8 cellular contexts compared by ENCODE assay signal in the genomic region with DNA sequence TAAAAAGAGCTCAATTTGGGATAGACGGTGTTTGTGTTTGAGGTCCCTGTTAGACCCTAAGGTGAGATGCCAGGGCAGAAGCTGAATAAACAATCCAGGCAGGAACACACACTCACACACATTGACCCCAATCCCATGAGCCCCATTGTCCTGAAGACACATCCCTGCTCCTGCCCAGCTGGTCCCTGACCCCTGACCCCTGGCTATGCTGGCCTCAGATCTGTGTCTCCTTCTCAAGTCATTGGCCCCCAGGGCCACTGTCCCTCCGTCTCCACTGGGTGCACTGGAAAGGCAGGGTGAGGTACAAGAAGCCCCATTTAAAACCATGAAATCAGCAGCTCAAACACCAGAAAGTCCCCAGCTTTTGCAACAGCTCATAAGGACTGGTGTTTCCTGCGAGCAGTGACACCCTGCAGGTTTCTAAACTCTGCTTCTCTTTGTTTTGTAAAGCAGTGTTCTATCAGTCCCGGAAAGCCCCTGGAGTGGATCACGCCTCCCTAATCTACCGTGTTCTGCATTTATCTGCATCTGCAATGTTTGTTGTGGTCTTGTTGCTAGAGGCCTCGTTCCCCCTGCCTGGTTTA. TPM values are rescaled to one million over a fixed set of nuclear protein-coding genes. Genes with fewer than 3 reads are reported as not detected.
DNase-seq lines count a peak whose midpoint lies in the region; ATAC-seq, FAIRE-seq and TF ChIP-seq lines count a peak whose summit lies in the region.

No MANE protein-coding gene starts in this region.

- H3K79me2 ChIP-seq in DOHH2 (ENCODE audit: control insufficient read depth, low read length) (no peaks in the 10 kb centered on the region), smooth muscle cell (ENCODE audit: low read depth) (no peaks in the 10 kb centered on the region)

- H4K20me1 ChIP-seq in DOHH2 (ENCODE audit: control insufficient read depth, insufficient read depth, low read depth, low read length) (no peaks in the 10 kb centered on the region), smooth muscle cell (ENCODE audit: low read depth) (no peaks in the 10 kb centered on the region)

- no peaks in the 10 kb centered on the region for H3K9me2 ChIP-seq in DOHH2 (replicated peaks; ENCODE audit: control insufficient read depth, low read length)

- WGBS in smooth muscle cell (ENCODE audit: low lambda C conversion rate): 41% methylated on average over 7 of the region's 7 CpGs
- 26 to 32% (median 31%) methylated on average over 7 of the region's 7 CpGs for WGBS in small intestine, 3 donors

- H3K4me2 ChIP-seq in DOHH2 (ENCODE audit: low read length) (peak overlapping the region; percentile 73), smooth muscle cell (peak overlapping the region; percentile 50)

- H3K9me3 ChIP-seq in DOHH2 (ENCODE audit: control insufficient read depth, insufficient read depth, low read length) (no peaks in the 10 kb centered on the region), smooth muscle cell (replicated peaks; ENCODE audit: low read depth) (no peaks in the 10 kb centered on the region), small intestine (ENCODE audit: control insufficient read depth, low read depth) (no peaks in the 10 kb centered on the region)

- DNase-seq in T-helper 9 cell (peak; percentile 41), ecto neural progenitor cell (ENCODE audit: low spot score) (peak; percentile 90), smooth muscle cell (lab: John Stamatoyannopoulos, UW; ENCODE audit: unreplicated experiment) (no peak), AG20443 (ENCODE audit: low spot score) (no peak), NCI-H1048 (lab: John Stamatoyannopoulos, UW) (no peak), small intestine (no peak)

- H3F3A ChIP-seq in DOHH2 (ENCODE audit: control insufficient read depth, insufficient read depth) (peaks cover 6% of the 10 kb centered on the region; the same call in 1 of the 2 replicates), smooth muscle cell (ENCODE audit: low read depth) (no peaks in the 10 kb centered on the region)

- H3K27me3 ChIP-seq in DOHH2 (ENCODE audit: control insufficient read depth, low read length) (peaks cover 18% of the 10 kb centered on the region), smooth muscle cell (ENCODE audit: low read depth) (no peaks in the 10 kb centered on the region), small intestine (ENCODE audit: control insufficient read depth in 2 of 2, insufficient read depth in 2 of 2, low read length in 2 of 2) (peaks cover 0 to 2% of the 10 kb centered on the region in 2 donors)

- TF ChIP-seq CTCF in DOHH2 (IDR thresholded peaks at IDR 0.05; ENCODE audit: low read depth, low read length, poor library complexity, severe bottlenecking) (no peak), smooth muscle cell (IDR thresholded peaks at IDR 0.05; ENCODE audit: borderline replicate concordance, insufficient read depth, poor library complexity, severe bottlenecking) (no peak)

- H3K36me3 ChIP-seq in DOHH2 (ENCODE audit: control insufficient read depth, low read length) (no peaks in the 10 kb centered on the region), smooth muscle cell (ENCODE audit: low read depth) (no peaks in the 10 kb centered on the region), small intestine (ENCODE audit: control insufficient read depth in 2 of 2, insufficient read depth in 2 of 2, low read length in 2 of 2) (no peaks in the 10 kb centered on the region)

- H3K27ac ChIP-seq in DOHH2 (ENCODE audit: low read depth, low read length) (peak overlapping the region; percentile 51), smooth muscle cell (ENCODE audit: low read depth) (no peak overlapping the region), small intestine (ENCODE audit: low read depth in 1 of 2, low read length in 1 of 2) (peak overlapping the region in 1 of 2 donors; percentile 63)

- peak overlapping the region; percentile 53 for H3K4me3 ChIP-seq in DOHH2 (ENCODE audit: low read length)
- no peak overlapping the region for H3K4me3 ChIP-seq in smooth muscle cell
- H3K4me3 ChIP-seq in small intestine (ENCODE audit: low read depth in 1 of 2, low read length in 2 of 2): no peak overlapping the region

- peaks cover 33% of the 10 kb centered on the region for H3K4me1 ChIP-seq in DOHH2 (ENCODE audit: control insufficient read depth, low read length)
- H3K4me1 ChIP-seq in smooth muscle cell (ENCODE audit: low read depth): no peaks in the 10 kb centered on the region
- H3K4me1 ChIP-seq in small intestine (ENCODE audit: control insufficient read depth in 2 of 2, insufficient read depth in 1 of 2, low read depth in 1 of 2, low read length in 1 of 2): no peaks in the 10 kb centered on the region

- FAIRE-seq in small intestine (lab: Jason Lieb, UNC): no peak

- no peak overlapping the region for H3K9ac ChIP-seq in smooth muscle cell (ENCODE audit: low read depth)

- peak; percentile 79 for ATAC-seq in HG02610 (IDR thresholded peaks at IDR 0.05; ENCODE audit: unreplicated experiment)

- H2AFZ ChIP-seq in smooth muscle cell (ENCODE audit: low read depth): no peak overlapping the region

RNA-seq across cellular contexts. Expression of a gene that starts 18.0 kb away (rescaled TPM):
- total RNA-seq in smooth muscle cell: 0.22 TPM in 1 of 2 replicates, not detected in the other
- polyA plus RNA-seq in smooth muscle cell: 0.15 and 0.50 TPM in 2 replicates
- under 1 TPM in 1 of 3 donors, not detected in 2; 0.81 TPM for polyA plus RNA-seq in small intestine

RNA-seq across cellular contexts. Expression of a gene that starts 46.6 kb away (rescaled TPM):
- 1.2 and 3.6 TPM in 2 replicates for total RNA-seq in smooth muscle cell
- polyA plus RNA-seq in smooth muscle cell: 4.2 and 11.0 TPM in 2 replicates
- 1 to 10 TPM; 1.9 to 2.7 (median 2.7) TPM for polyA plus RNA-seq in small intestine

RNA-seq across cellular contexts. Expression of a gene that starts 52.6 kb away (rescaled TPM):
- total RNA-seq in smooth muscle cell: not detected in 2 replicates
- polyA plus RNA-seq in smooth muscle cell: not detected in 2 replicates
- 10 to 100 TPM in 2 of 3 donors, under 1 TPM in 1; 0.45 to 14.6 (median 11.6) TPM for polyA plus RNA-seq in small intestine

Comparison
In these comparisons a context has a peak if more than half of its experiments do, and no peak if none do; other contexts are left out.
1. DNase-seq: peak in T-helper 9 cell (single experiment) and ecto neural progenitor cell (single experiment); none in smooth muscle cell (single experiment), AG20443 (single experiment), NCI-H1048 (single experiment) and small intestine (single experiment).